ENCODE assay signal across 1 cellular context in genomic region chr13:45332831-45333219, GRCh38.
TF ChIP-seq lines count a peak whose summit lies in the region.

No MANE protein-coding gene starts in this region.

TF ChIP-seq in HCT116, 20 proteins besides CTCF, POLR2A, EP300 and RAD21 (continued from another document):
- TF ChIP-seq REST (IDR thresholded peaks at IDR 0.05; ENCODE audit: low read depth) (no peak), SRF (IDR thresholded peaks at IDR 0.05; ENCODE audit: low read depth) (no peak), EZH2phosphoT487 (IDR thresholded peaks at IDR 0.05; ENCODE audit: borderline replicate concordance) (no peak), YY1 (IDR thresholded peaks at IDR 0.05; ENCODE audit: extremely low read depth, insufficient replicate concordance, low read depth, low read length) (no peak), MAX (IDR thresholded peaks at IDR 0.05) (no peak), ZBTB33 (IDR thresholded peaks at IDR 0.05; ENCODE audit: extremely low read depth, insufficient replicate concordance, low read length) (no peak), SP1 (IDR thresholded peaks at IDR 0.05; ENCODE audit: low read depth) (no peak), ELF1 (IDR thresholded peaks at IDR 0.05; ENCODE audit: borderline replicate concordance, low read depth) (no peak), SIN3A (IDR thresholded peaks at IDR 0.05; ENCODE audit: low read depth) (no peak), TCF7L2 (IDR thresholded peaks at IDR 0.05; ENCODE audit: borderline replicate concordance, extremely low read depth, insufficient read depth, insufficient read length) (no peak), EZH2 (IDR thresholded peaks at IDR 0.05) (no peak), JUND (IDR thresholded peaks at IDR 0.05) (no peak)
